ENCODE assay signal across 21 cellular contexts in the genomic region with DNA sequence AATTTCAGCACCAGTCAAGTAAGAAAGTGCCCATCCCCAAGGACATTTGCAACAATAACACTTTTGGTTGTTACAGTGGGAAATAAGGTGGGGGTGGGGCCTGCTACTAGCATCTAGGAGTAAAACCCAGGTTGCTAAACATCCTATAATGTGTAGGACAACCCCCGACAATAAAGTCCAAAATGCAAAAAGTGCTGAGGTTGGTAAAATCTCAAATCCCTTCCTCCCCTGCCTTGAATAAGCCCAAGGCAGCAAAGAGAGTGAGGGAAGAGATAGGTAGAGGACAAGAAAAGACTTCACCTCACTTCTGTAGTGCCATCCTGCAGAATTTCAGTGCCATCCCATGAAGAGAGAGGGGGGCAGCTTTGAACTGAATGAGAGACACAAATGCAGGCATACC.
DNase-seq lines count a peak whose midpoint lies in the region; ATAC-seq, FAIRE-seq and TF ChIP-seq lines count a peak whose summit lies in the region.
"Had no signal": no experiment of that assay in that cellular context is flagged by ENCODE, and none has a peak within 500 bp of the region (broad histone marks: within the 10 kb centered on the region; RNA-seq: fewer than 3 reads in every experiment).

No MANE protein-coding gene starts in this region.

- H2BK15ac ChIP-seq in IMR-90 (ENCODE audit: low read depth, low read length): no peak overlapping the region

- no peaks in the 10 kb centered on the region for H3K79me1 ChIP-seq in IMR-90 (ENCODE audit: low read depth in 1 of 2, low read length in 2 of 2)

- no peak overlapping the region for H2BK120ac ChIP-seq in IMR-90 (ENCODE audit: low read depth, low read length)

- H3K79me2 ChIP-seq in K562 (ENCODE audit: control insufficient read depth, insufficient read depth, low read length): no peaks in the 10 kb centered on the region

- POLR2A ChIA-PET in A549 (lab: Yijun Ruan, JAX) (no interaction called here), IMR-90 (lab: Charles Lee; ENCODE audit: unreplicated experiment) (no interaction called here), K562 (lab: Yijun Ruan, JAX) (no interaction called here)

- H3K4me3 ChIP-seq in A549: no peak overlapping the region
- no peak overlapping the region for H3K4me3 ChIP-seq in IMR-90 (ENCODE audit: insufficient read depth, low read depth, low read length)
- H3K4me3 ChIP-seq in K562: no peak overlapping the region
- H3K4me3 ChIP-seq in tibial artery: no peak overlapping the region
- H3K4me3 ChIP-seq: BLaER1 treated with 17β-estradiol and CSF1 and Interleukin-3, amounts not matched to agents 10 nM and 100 nM had no signal

- intact Hi-C loops in IMR-90 (cut with micrococcal nuclease): no loop called here
- intact Hi-C loops in K562 (cut with micrococcal nuclease): no loop called here
- intact Hi-C loops in tibial artery (cut with DNase I; ENCODE audit: low total_unique reads): no loop called here

- H2BK20ac ChIP-seq in IMR-90 (ENCODE audit: low read depth, low read length): no peak overlapping the region

- no peak overlapping the region for H2BK5ac ChIP-seq in IMR-90 (ENCODE audit: low read depth, low read length, poor library complexity, severe bottlenecking)

- no peaks in the 10 kb centered on the region for H3K36me3 Mint-ChIP-seq in chondrocyte (ENCODE audit: low read depth)
- H3K36me3 Mint-ChIP-seq: CD8-positive, alpha-beta T cell had no signal

- FAIRE-seq in A549 (lab: Jason Lieb, UNC) (no peak), K562 (lab: Jason Lieb, UNC) (no peak)
- FAIRE-seq: A204.1, D721Med, G401.6, GM12891 had no signal

- no peak overlapping the region for H2AK5ac ChIP-seq in IMR-90 (ENCODE audit: low read depth, low read length)

- no peaks in the 10 kb centered on the region for H3K4me1 Mint-ChIP-seq in chondrocyte (ENCODE audit: low read depth)
- H3K4me1 Mint-ChIP-seq: B cell had no signal

- H3K23ac ChIP-seq in IMR-90 (ENCODE audit: low read depth, low read length): no peak overlapping the region

- H2AFZ ChIP-seq in IMR-90 (replicated peaks; ENCODE audit: low read length, poor library complexity): no peak overlapping the region
- no peak overlapping the region for H2AFZ ChIP-seq in K562 (ENCODE audit: low read depth, low read length)

- H3K36me3 ChIP-seq in IMR-90 (ENCODE audit: control insufficient read depth, insufficient read depth, low read length) (no peaks in the 10 kb centered on the region), K562 (ENCODE audit: control insufficient read depth, insufficient read depth, low read length) (no peaks in the 10 kb centered on the region), tibial artery (no peaks in the 10 kb centered on the region)
- H3K36me3 ChIP-seq: BLaER1 treated with 17β-estradiol and CSF1 and Interleukin-3, amounts not matched to agents 10 nM and 100 nM had no signal

- H3K18ac ChIP-seq in IMR-90 (ENCODE audit: low read depth, low read length): no peak overlapping the region

- no peak overlapping the region for H4K91ac ChIP-seq in IMR-90 (ENCODE audit: insufficient read depth, low read depth, low read length)

- H3K9me3 ChIP-seq in A549 (no peaks in the 10 kb centered on the region), IMR-90 (ENCODE audit: control insufficient read depth, insufficient read depth, low read length) (no peaks in the 10 kb centered on the region), K562 (replicated peaks; ENCODE audit: control insufficient read depth, insufficient read depth, low read depth, low read length) (no peaks in the 10 kb centered on the region), tibial artery (no peaks in the 10 kb centered on the region)
- H3K9me3 ChIP-seq: BLaER1 treated with 17β-estradiol and CSF1 and Interleukin-3, amounts not matched to agents 10 nM and 100 nM; Caco-2 had no signal

- no peak overlapping the region for H4K5ac ChIP-seq in IMR-90 (ENCODE audit: low read depth, low read length)

- no peak for TF ChIP-seq POLR2A in A549 (IDR thresholded peaks at IDR 0.05; ENCODE audit: low read length)
- no peak for TF ChIP-seq POLR2A in IMR-90 (IDR thresholded peaks at IDR 0.05; ENCODE audit: low read depth, low read length)
- TF ChIP-seq POLR2A in K562 (conservative IDR thresholded peaks at IDR 0.05): no peak

- no peak overlapping the region for H3K27ac Mint-ChIP-seq in chondrocyte (ENCODE audit: unreplicated experiment)
- H3K27ac Mint-ChIP-seq: B cell; CD4-positive, alpha-beta T cell; CD8-positive, alpha-beta T cell had no signal

- H3K27me3 Mint-ChIP-seq in chondrocyte (ENCODE audit: low read depth): peaks cover 26% of the 10 kb centered on the region

- CTCF ChIA-PET in A549 (lab: Yijun Ruan, JAX): no interaction called here
- CTCF ChIA-PET in IMR-90 (lab: Yijun Ruan, JAX): no interaction called here
- CTCF ChIA-PET in K562 (lab: Yijun Ruan, JAX; ENCODE audit: low intra/inter-chr PET ratio): no interaction called here

- TF ChIP-seq RAD21 in A549 (conservative IDR thresholded peaks at IDR 0.05 in 1 of 2, IDR thresholded peaks at IDR 0.05 in 1 of 2) (no peak), IMR-90 (IDR thresholded peaks at IDR 0.05; ENCODE audit: low read length) (no peak), K562 (CRISPR knock-in tag; conservative IDR thresholded peaks at IDR 0.05 in 1 of 2, IDR thresholded peaks at IDR 0.05 in 1 of 2) (no peak)

- no peak overlapping the region for H3K9ac ChIP-seq in IMR-90 (ENCODE audit: low read depth, low read length)
- H3K9ac ChIP-seq in K562 (ENCODE audit: insufficient read depth in 1 of 2, low read depth in 2 of 2, low read length in 2 of 2): no peak overlapping the region
- H3K9ac ChIP-seq: BLaER1 treated with 17β-estradiol and CSF1 and Interleukin-3, amounts not matched to agents 10 nM and 100 nM had no signal

- no peak for TF ChIP-seq CTCF in A549 (IDR thresholded peaks at IDR 0.05)
- no peak for TF ChIP-seq CTCF in IMR-90 (conservative IDR thresholded peaks at IDR 0.05; ENCODE audit: low read depth, low read length)
- TF ChIP-seq CTCF in K562 (IDR thresholded peaks at IDR 0.05 in 2 of 3, conservative IDR thresholded peaks at IDR 0.05 in 1 of 3; ENCODE audit: insufficient read depth in 2 of 3, low read depth in 1 of 3, low read length in 3 of 3): no peak
- TF ChIP-seq CTCF in chondrocyte (IDR thresholded peaks at IDR 0.05): no peak
- no peak for TF ChIP-seq CTCF in tibial artery (IDR thresholded peaks at IDR 0.05)

- BruUV-seq in IMR-90 (replicated peaks; lab: Mats Ljungman, UMichigan) (no TSS peak), K562 (replicated peaks; lab: Mats Ljungman, UMichigan) (no TSS peak)

- dilution Hi-C loops in IMR-90 (cut with HindIII; ENCODE audit: low sequenced_read_pairs, unreplicated experiment): no loop called here

- ATAC-seq in A549 (no peak), IMR-90 (ENCODE audit: low read depth) (no peak), K562 (no peak)
- ATAC-seq: CD8-positive, alpha-beta T cell had no signal

- H3K4me2 ChIP-seq in A549 (no peak overlapping the region), IMR-90 (ENCODE audit: low read depth, low read length) (no peak overlapping the region), K562 (ENCODE audit: insufficient read depth, low read length) (no peak overlapping the region)
- H3K4me2 ChIP-seq: BLaER1 treated with 17β-estradiol and CSF1 and Interleukin-3, amounts not matched to agents 10 nM and 100 nM had no signal

- H2AK9ac ChIP-seq in IMR-90 (replicated peaks; ENCODE audit: low read depth, low read length, poor library complexity): no peak overlapping the region

- in situ Hi-C loops in IMR-90 (cut with MboI; ENCODE audit: low sequenced_read_pairs) (no loop called here), K562 (cut with MboI) (no loop called here)

- H3K4ac ChIP-seq in IMR-90 (ENCODE audit: low read depth, low read length): no peak overlapping the region

- H3K27me3 ChIP-seq in IMR-90 (ENCODE audit: control insufficient read depth, insufficient read depth, low read length) (peaks cover 13% of the 10 kb centered on the region), K562 (ENCODE audit: control insufficient read depth in 2 of 2, insufficient read depth in 2 of 2, low read length in 2 of 2) (peaks cover 2 to 15% of the 10 kb centered on the region in 2 experiments; a peak in 3 of 5 replicates), tibial artery (peaks cover 0 to 4% of the 10 kb centered on the region in 2 donors)
- H3K27me3 ChIP-seq: BLaER1 treated with 17β-estradiol and CSF1 and Interleukin-3, amounts not matched to agents 10 nM and 100 nM had no signal

- TF ChIP-seq EP300 in A549 (IDR thresholded peaks at IDR 0.05) (no peak), K562 (IDR thresholded peaks at IDR 0.05; ENCODE audit: low read length) (no peak)

- H3K14ac ChIP-seq in IMR-90 (replicated peaks; ENCODE audit: low read depth, low read length): no peak overlapping the region

- 50% methylated on average over 1 of the region's 1 CpG for WGBS in A549 (ENCODE audit: missing lambda C conversion rate)
- WGBS in IMR-90 (ENCODE audit: extremely low coverage in 2 of 2, insufficient read length in 1 of 2), 2 experiments: no CpG with 5 or more reads among the region's 1 CpG
- WGBS in K562 (ENCODE audit: insufficient coverage, low coverage, missing lambda C conversion rate): 0% methylated on average over 1 of the region's 1 CpG

- no peaks in the 10 kb centered on the region for H3K9me1 ChIP-seq in IMR-90 (ENCODE audit: insufficient read depth, low read length)
- H3K9me1 ChIP-seq in K562 (ENCODE audit: control insufficient read depth, insufficient read depth, low read length): no peaks in the 10 kb centered on the region

- no peak overlapping the region for H3K4me3 Mint-ChIP-seq in chondrocyte (ENCODE audit: unreplicated experiment)
- H3K4me3 Mint-ChIP-seq: B cell; CD4-positive, alpha-beta T cell; CD8-positive, alpha-beta T cell had no signal

- H3K27ac ChIP-seq in A549 (no peak overlapping the region), IMR-90 (ENCODE audit: insufficient read depth, low read length) (no peak overlapping the region), K562 (ENCODE audit: extremely low read depth, low read depth, low read length) (no peak overlapping the region), tibial artery (no peak overlapping the region)
- H3K27ac ChIP-seq: BLaER1 treated with 17β-estradiol and CSF1 and Interleukin-3, amounts not matched to agents 10 nM and 100 nM; C4-2B had no signal

- H4K20me1 ChIP-seq in IMR-90 (ENCODE audit: insufficient read depth, low read length): no peaks in the 10 kb centered on the region
- H4K20me1 ChIP-seq in K562 (replicated peaks; ENCODE audit: control insufficient read depth, insufficient read depth, low read length): no peaks in the 10 kb centered on the region
- H4K20me1 ChIP-seq: BLaER1 treated with 17β-estradiol and CSF1 and Interleukin-3, amounts not matched to agents 10 nM and 100 nM had no signal

- DNase-seq in A549 (ENCODE audit: low read depth in 1 of 2, low spot score in 1 of 2): no peak
- no peak for DNase-seq in IMR-90
- no peak for DNase-seq in K562 (ENCODE audit: extremely low read depth in 1 of 4, low spot score in 3 of 4)
- DNase-seq in chondrocyte (ENCODE audit: low spot score): no peak
- no peak for DNase-seq in Kasumi-1 (lab: John Stamatoyannopoulos, UW)
- DNase-seq in tibial artery: no peak
- DNase-seq: 8988T; AML-193; Caco-2; Calu3; CD4-positive, alpha-beta T cell; CD8-positive, alpha-beta T cell; DMS79 treated with DMSO at 0.1 percent for 48 hours; GF-D8 had no signal

- peaks cover 9% of the 10 kb centered on the region for H3K9me3 Mint-ChIP-seq in chondrocyte (ENCODE audit: low read depth)
- H3K9me3 Mint-ChIP-seq: CD4-positive, alpha-beta T cell; CD8-positive, alpha-beta T cell had no signal

- no peak overlapping the region for H4K8ac ChIP-seq in IMR-90 (ENCODE audit: low read depth in 2 of 2, low read length in 2 of 2)

- H3K56ac ChIP-seq in IMR-90 (ENCODE audit: extremely low read depth, insufficient read depth, low read length): no peak overlapping the region

- no peaks in the 10 kb centered on the region for H3K4me1 ChIP-seq in A549
- H3K4me1 ChIP-seq in IMR-90 (ENCODE audit: control insufficient read depth, insufficient read depth, low read length): no peaks in the 10 kb centered on the region
- no peaks in the 10 kb centered on the region for H3K4me1 ChIP-seq in K562 (replicated peaks in 1 of 2; ENCODE audit: control insufficient read depth in 2 of 2, insufficient read depth in 2 of 2, low read length in 2 of 2)
- no peaks in the 10 kb centered on the region for H3K4me1 ChIP-seq in tibial artery
- H3K4me1 ChIP-seq: BLaER1 treated with 17β-estradiol and CSF1 and Interleukin-3, amounts not matched to agents 10 nM and 100 nM had no signal
